Comparison of ENCODE assay signal across 10 cellular contexts in the genomic region with DNA sequence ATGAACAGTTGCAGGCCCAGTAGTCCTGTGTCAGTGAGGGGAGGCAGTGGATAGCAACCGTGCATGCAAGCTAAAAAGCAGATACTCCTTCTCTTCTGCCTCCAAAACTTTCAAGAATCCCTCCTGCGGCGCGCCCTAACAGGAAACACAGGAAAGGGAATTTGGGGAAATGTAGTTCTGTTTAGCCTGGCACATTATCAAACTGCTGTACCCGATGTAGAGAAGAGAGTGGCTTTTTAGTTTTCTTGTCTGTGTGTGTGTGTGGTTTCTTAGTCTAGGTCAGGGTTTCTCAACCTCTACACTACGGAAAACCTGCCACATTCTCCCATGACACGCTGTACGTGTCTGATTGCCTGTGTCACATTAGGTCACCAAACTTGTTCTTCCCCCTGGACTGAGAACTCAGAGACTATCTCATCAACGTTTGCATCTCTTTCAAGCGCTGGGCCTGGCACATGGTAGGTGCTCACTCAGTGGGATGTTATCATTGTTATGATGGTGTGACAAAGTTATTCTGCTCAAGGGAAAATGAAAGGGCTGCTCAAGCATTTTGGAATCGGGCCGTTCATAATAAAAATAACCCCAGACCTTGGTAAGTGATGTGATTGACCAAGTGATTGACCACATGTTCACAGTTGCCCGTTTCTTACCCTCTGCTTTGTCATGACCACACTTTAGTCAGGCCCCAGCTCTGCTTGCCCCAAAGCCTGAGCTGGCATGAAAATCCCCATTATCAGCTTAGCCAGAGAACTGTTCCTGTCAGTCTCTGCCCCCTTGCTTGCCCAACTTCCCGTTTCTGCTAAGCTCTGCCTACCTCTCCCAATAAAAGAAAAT. TPM values are rescaled to one million over a fixed set of nuclear protein-coding genes. Genes with fewer than 3 reads are reported as not detected.
DNase-seq lines count a peak whose midpoint lies in the region; ATAC-seq and TF ChIP-seq lines count a peak whose summit lies in the region.
"Had no signal": no experiment of that assay in that cellular context is flagged by ENCODE, and none has a peak within 500 bp of the region (broad histone marks: within the 10 kb centered on the region; RNA-seq: fewer than 3 reads in every experiment).

No MANE protein-coding gene starts in this region.

- WGBS in right lobe of liver (ENCODE audit: insufficient coverage, low coverage, low lambda C conversion rate, missing lambda C conversion rate), result 31% methylated on average over 14 of the region's 14 CpGs
- 80 to 86% methylated on average over 7 to 14 of the region's 14 CpGs for WGBS in endodermal cell (ENCODE audit: insufficient coverage in 1 of 2, insufficient read length in 1 of 2), 2 experiments

- H3K36me3 ChIP-seq in right lobe of liver, result peaks cover 0 to 10% (median 0%) of the 10 kb centered on the region in 4 donors
- H3K36me3 ChIP-seq in endodermal cell (ENCODE audit: control insufficient read depth, insufficient read depth, low read length), result no peaks in the 10 kb centered on the region

- TF ChIP-seq CTCF in activated B cell treated with CpG ODN at 0.5 μM for 24 hours (IDR thresholded peaks at IDR 0.05) (no peak), right lobe of liver (IDR thresholded peaks at IDR 0.05) (no peak), endodermal cell (conservative IDR thresholded peaks at IDR 0.05) (no peak)

- intact Hi-C loops in activated B cell treated with CpG ODN at 0.5 μM for 24 hours (cut with micrococcal nuclease), result no loop called here
- intact Hi-C loops in right lobe of liver (cut with DNase I), result no loop called here

- H3K27me3 Mint-ChIP-seq in activated B cell treated with CpG ODN at 0.5 μM for 24 hours, result peaks cover 20% of the 10 kb centered on the region
- peaks cover 2% of the 10 kb centered on the region for H3K27me3 Mint-ChIP-seq in endodermal cell (ENCODE audit: insufficient read depth)

- peak; percentile 51 for DNase-seq in A172 (ENCODE audit: low spot score)
- peak; percentile 52 for DNase-seq in GOT3 (lab: John Stamatoyannopoulos, UW)
- DNase-seq in activated B cell treated with CpG ODN at 0.5 μM for 24 hours, result no peak
- DNase-seq in right lobe of liver, result peak in 1 of 3 donors; percentile 35
- no peak for DNase-seq in cerebellar nuclear complex (lab: John Stamatoyannopoulos, UW)
- no peak for DNase-seq in endodermal cell

- H3K9me3 ChIP-seq in right lobe of liver (no peaks in the 10 kb centered on the region), endodermal cell (ENCODE audit: control insufficient read depth, low read length) (no peaks in the 10 kb centered on the region)

- H3K4me3 ChIP-seq in right lobe of liver (no peak overlapping the region), endodermal cell (ENCODE audit: low read length) (no peak overlapping the region)

- H3K27ac Mint-ChIP-seq in activated B cell treated with CpG ODN at 0.5 μM for 24 hours (no peak overlapping the region), endodermal cell (no peak overlapping the region)

- CTCF ChIA-PET in activated B cell treated with CpG ODN at 0.5 μM for 24 hours (lab: Charles Lee), result interaction anchor here (0.7 to 0.8 kb wide), 2 partner anchors 20 to 258 kb away, joined by 3 read pairs; no protein-coding TSS in a partner anchor

- H3K4me1 ChIP-seq in right lobe of liver (peaks cover 0 to 23% (median 0%) of the 10 kb centered on the region in 4 donors), endodermal cell (ENCODE audit: control insufficient read depth, insufficient read depth, low read length) (no peaks in the 10 kb centered on the region)

- H3K9ac ChIP-seq in endodermal cell (ENCODE audit: extremely low read depth, low read length, poor library complexity, severe bottlenecking), result no peak overlapping the region

- no peaks in the 10 kb centered on the region for H3K36me3 Mint-ChIP-seq in activated B cell treated with CpG ODN at 0.5 μM for 24 hours (ENCODE audit: low read depth)
- no peaks in the 10 kb centered on the region for H3K36me3 Mint-ChIP-seq in endodermal cell (ENCODE audit: low read depth)

- no peak for TF ChIP-seq POLR2A in right lobe of liver (IDR thresholded peaks at IDR 0.05)

- ATAC-seq in activated B cell treated with CpG ODN at 0.5 μM for 24 hours (ENCODE audit: low read depth) (no peak), right lobe of liver (peak; percentile 13 to 69 (median 44)), HG02610 (IDR thresholded peaks at IDR 0.05; ENCODE audit: unreplicated experiment) (no peak), HG03108 (IDR thresholded peaks at IDR 0.05; ENCODE audit: unreplicated experiment) (no peak)

- no peaks in the 10 kb centered on the region for H3K27me3 ChIP-seq in right lobe of liver
- H3K27me3 ChIP-seq in endodermal cell (ENCODE audit: control insufficient read depth, insufficient read depth, low read length, poor library complexity, severe bottlenecking), result no peaks in the 10 kb centered on the region

- POLR2A ChIA-PET in activated B cell treated with CpG ODN at 0.5 μM for 24 hours (lab: Charles Lee), result no interaction called here

- H3K4me3 Mint-ChIP-seq in activated B cell treated with CpG ODN at 0.5 μM for 24 hours, result peak overlapping the region; percentile 30
- no peak overlapping the region for H3K4me3 Mint-ChIP-seq in endodermal cell

- H3K9me3 Mint-ChIP-seq in activated B cell treated with CpG ODN at 0.5 μM for 24 hours, result no peaks in the 10 kb centered on the region
- H3K9me3 Mint-ChIP-seq in endodermal cell, result no peaks in the 10 kb centered on the region

- H3K27ac ChIP-seq in right lobe of liver, result peak overlapping the region in 2 of 3 donors; percentile 10 to 52
- no peak overlapping the region for H3K27ac ChIP-seq in endodermal cell (ENCODE audit: low read depth, low read length)
- H3K27ac ChIP-seq: epithelial cell of prostate had no signal

- H3K4me1 Mint-ChIP-seq in activated B cell treated with CpG ODN at 0.5 μM for 24 hours, result peaks cover 10% of the 10 kb centered on the region
- H3K4me1 Mint-ChIP-seq in endodermal cell, result peaks cover 26% of the 10 kb centered on the region

RNA-seq across cellular contexts. Expression of gene TM4SF4, which starts 33.2 kb away (rescaled TPM):
- not detected in 2 replicates for total RNA-seq in A172 (2014; rRNA removed; shearing (Covaris generic))
- not detected in 2 replicates for total RNA-seq in activated B cell treated with CpG ODN at 0.5 μM for 24 hours
- 100 to 1,000 TPM; 210 to 473 (median 316) TPM for total RNA-seq in right lobe of liver
- not detected for total RNA-seq in endodermal cell
- not detected for polyA plus RNA-seq in endodermal cell (2013, experiment 1 of 2)
- not detected for polyA plus RNA-seq in endodermal cell (2013, experiment 2 of 2)
- total RNA-seq: T-helper 2 cell treated with Interferon-gamma antibody and Interleukin-4, amounts not matched to agents 100 ng/mL and 5 ng/mL, for 36 hours had no signal

Comparison
In these comparisons a context has a peak if more than half of its experiments do, and no peak if none do; other contexts are left out.
1. DNase-seq: peak in A172 (single experiment) and GOT3 (single experiment); none in activated B cell treated with CpG ODN at 0.5 μM for 24 hours (single experiment), cerebellar nuclear complex (0 of 2) and endodermal cell (single experiment).
2. ATAC-seq: peak in right lobe of liver (4 of 4); none in activated B cell treated with CpG ODN at 0.5 μM for 24 hours (single experiment), HG02610 (single experiment) and HG03108 (single experiment).
3. RNA of gene TM4SF4, which starts 33.2 kb away (total RNA-seq): 210 to 473 TPM in right lobe of liver; not detected in endodermal cell, not detected in A172 and not detected in activated B cell treated with CpG ODN at 0.5 μM for 24 hours; every median in the first group is over 100 times any median in the second.